9 cellular contexts compared by ENCODE assay signal in the genomic region with DNA sequence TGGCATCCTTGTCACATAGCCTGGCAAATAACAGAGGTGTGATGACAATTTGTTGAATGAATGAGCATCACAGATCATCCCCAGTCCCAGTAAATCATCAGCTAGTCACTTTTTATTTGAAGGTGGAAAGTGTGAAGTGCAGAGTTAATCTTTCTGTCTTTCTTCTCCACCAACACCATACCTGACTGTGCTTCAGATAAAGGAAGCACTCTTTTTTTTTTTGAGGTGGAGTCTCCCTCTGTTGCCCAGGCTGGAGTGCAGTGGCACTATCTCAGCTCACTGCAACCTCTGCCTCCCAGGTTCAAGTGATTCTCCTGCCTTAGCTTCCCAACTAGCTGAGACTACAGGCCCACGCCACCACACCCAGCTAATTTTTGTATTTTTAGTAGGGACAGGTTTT. TPM values are rescaled to one million over a fixed set of nuclear protein-coding genes. Genes with fewer than 3 reads are reported as not detected.
DNase-seq lines count a peak whose midpoint lies in the region; ATAC-seq, FAIRE-seq and TF ChIP-seq lines count a peak whose summit lies in the region.
"Not testable (repeated sequence)": the region's sequence is repeated elsewhere in the genome, so short reads cannot be mapped to it uniquely, and the experiment has no call there.
"Had no signal": no experiment of that assay in that cellular context is flagged by ENCODE, and none has a peak within 500 bp of the region (broad histone marks: within the 10 kb centered on the region; RNA-seq: fewer than 3 reads in every experiment).

No MANE protein-coding gene starts in this region.

- TF ChIP-seq POLR2A in GM12878 (IDR thresholded peaks at IDR 0.05; ENCODE audit: low read depth, low read length), result not testable (repeated sequence)

- TF ChIP-seq CTCF in GM13977 (IDR thresholded peaks at IDR 0.05; ENCODE audit: extremely low read depth, insufficient read depth, missing control alignments), result peak; percentile 8
- TF ChIP-seq CTCF in OCI-LY3 (IDR thresholded peaks at IDR 0.05; ENCODE audit: low read depth, low read length); neural progenitor cell (IDR thresholded peaks at IDR 0.05): not testable (repeated sequence)
- TF ChIP-seq CTCF in GM12878 (IDR thresholded peaks at IDR 0.05 in 2 of 3, conservative IDR thresholded peaks at IDR 0.05 in 1 of 3; ENCODE audit: control insufficient read depth in 2 of 3, extremely low read depth in 1 of 3, insufficient read depth in 1 of 3, low read depth in 3 of 3, low read length in 3 of 3), result 0 out of 6 replicates have a peak, but pooled peaks of 1 of the 3 experiments have one; percentile 3

- not testable (repeated sequence) for H3K27ac ChIP-seq in CD4-positive, CD25-positive, alpha-beta regulatory T cell (ENCODE audit: insufficient read depth, low read length, poor library complexity, severe bottlenecking); neural progenitor cell
- H3K27ac ChIP-seq in OCI-LY3 (ENCODE audit: low read length) (peak overlapping the region; percentile 94), GM12878 (ENCODE audit: control insufficient read depth, insufficient read depth) (peak overlapping the region; percentile 12; the same call in 1 of the 2 replicates)

- H3K27me3 ChIP-seq in CD4-positive, CD25-positive, alpha-beta regulatory T cell (ENCODE audit: control insufficient read depth, insufficient read depth, low read length); OCI-LY3 (ENCODE audit: low read depth, low read length); GM12878 (replicated peaks in 1 of 2; ENCODE audit: control insufficient read depth in 2 of 2, insufficient read depth in 2 of 2, low read length in 1 of 2); neural progenitor cell: not testable (repeated sequence)

- intact Hi-C loops in activated T-helper 1 cell treated with anti-CD3 and anti-CD28 coated beads, Interleukin-12 subunit alpha, Interleukin-12 subunit beta, Interleukin-2, Interleukin-4 antibody, amounts not matched to agents 30 ng/mL and 10 ng/mL and 1 ng/mL, durations not matched to agents 14 hours and 24 hours and 36 hours (cut with micrococcal nuclease); GM12878 (cut with micrococcal nuclease; ENCODE audit: unreplicated experiment): not testable (repeated sequence)

- H3F3A ChIP-seq in neural progenitor cell (ENCODE audit: low read depth), result not testable (repeated sequence)

- POLR2A ChIA-PET in GM12878 (lab: Charles Lee), result interaction anchor here (0.6 to 1.5 kb wide), 8 partner anchors 10 to 276 kb away, joined by 3 to 5 read pairs (median 4); no protein-coding TSS in a partner anchor

- DNase-seq in CD4-positive, CD25-positive, alpha-beta regulatory T cell; GM13977 (ENCODE audit: low spot score); T-helper 2 cell treated with Interferon-gamma antibody and Interleukin-4, amounts not matched to agents 5 μg/mL and 100 μg/mL, for 36 hours (ENCODE audit: low spot score); activated T-helper 1 cell treated with anti-CD3 and anti-CD28 coated beads, Interleukin-12 subunit alpha, Interleukin-12 subunit beta, Interleukin-2, Interleukin-4 antibody, amounts not matched to agents 30 ng/mL and 10 ng/mL and 1 ng/mL, durations not matched to agents 14 hours and 24 hours and 36 hours (ENCODE audit: low spot score); GM12878 (ENCODE audit: low read depth, low spot score); neural progenitor cell (ENCODE audit: low spot score): not testable (repeated sequence)

- not testable (repeated sequence) for H3K36me3 ChIP-seq in CD4-positive, CD25-positive, alpha-beta regulatory T cell (ENCODE audit: control insufficient read depth, insufficient read depth, low read length); GM12878 (ENCODE audit: control insufficient read depth in 2 of 2, insufficient read depth in 2 of 2, low read length in 1 of 2); neural progenitor cell
- H3K36me3 ChIP-seq in OCI-LY3 (replicated peaks; ENCODE audit: low read depth, low read length), result peaks cover 26% of the 10 kb centered on the region

- H3K9ac ChIP-seq in OCI-LY3 (ENCODE audit: low read length), result peak overlapping the region; percentile 19; the same call in 1 of the 2 replicates
- H3K9ac ChIP-seq in GM12878 (ENCODE audit: control insufficient read depth, insufficient read depth, low read length); neural progenitor cell: not testable (repeated sequence)

- SMC1A ChIA-PET in GM12878 (lab: Charles Lee; ENCODE audit: uncharacterized antibody, unreplicated experiment), result interaction anchor here (0.9 to 6.8 kb wide), 24 partner anchors 10 to 286 kb away, joined by 3 to 133 read pairs (median 8); a partner anchor contains a TSS

- peaks cover 41% of the 10 kb centered on the region for H3K79me2 ChIP-seq in OCI-LY3 (ENCODE audit: low read length)
- H3K79me2 ChIP-seq in GM12878 (ENCODE audit: control insufficient read depth, insufficient read depth, low read length); neural progenitor cell (ENCODE audit: low read depth): not testable (repeated sequence)

- CTCF ChIA-PET in GM12878 (lab: Yijun Ruan, JAX), result interaction anchor here (0.6 to 7.0 kb wide), 21 partner anchors 11 to 280 kb away, joined by 3 to 149 read pairs (median 5); a partner anchor contains a TSS

- in situ Hi-C loops in GM13977 (cut with MboI; ENCODE audit: low pct_unique_long_range_greater_than_20kb, low sequenced_read_pairs, unreplicated experiment); GM12878 (cut with MboI): not testable (repeated sequence)

- WGBS in GM12878 (ENCODE audit: insufficient coverage, insufficient replicate concordance, low lambda C conversion rate, missing lambda C conversion rate), result 92% methylated on average over 1 of the region's 1 CpG

- TF ChIP-seq EP300 in GM12878 (IDR thresholded peaks at IDR 0.05; ENCODE audit: borderline replicate concordance in 1 of 2, control insufficient read depth in 1 of 2, low read depth in 2 of 2, low read length in 2 of 2), result not testable (repeated sequence)

- not testable (repeated sequence) for ATAC-seq in CD4-positive, CD25-positive, alpha-beta regulatory T cell (ENCODE audit: low read depth in 2 of 2); GM12878
- peak; percentile 1 for ATAC-seq in HG02678 (IDR thresholded peaks at IDR 0.05; ENCODE audit: unreplicated experiment)

- H3K27me3 Mint-ChIP-seq in CD4-positive, CD25-positive, alpha-beta regulatory T cell; T-helper 2 cell treated with Interferon-gamma antibody and Interleukin-4, amounts not matched to agents 5 μg/mL and 100 μg/mL, for 36 hours (ENCODE audit: low read depth); activated T-helper 1 cell treated with anti-CD3 and anti-CD28 coated beads, Interleukin-12 subunit alpha, Interleukin-12 subunit beta, Interleukin-2, Interleukin-4 antibody, amounts not matched to agents 30 ng/mL and 10 ng/mL and 1 ng/mL, durations not matched to agents 14 hours and 24 hours and 36 hours (ENCODE audit: insufficient read depth); neural progenitor cell (ENCODE audit: insufficient read depth, low read depth): not testable (repeated sequence)

- not testable (repeated sequence) for H3K9me3 Mint-ChIP-seq in CD4-positive, CD25-positive, alpha-beta regulatory T cell; T-helper 2 cell treated with Interferon-gamma antibody and Interleukin-4, amounts not matched to agents 5 μg/mL and 100 μg/mL, for 36 hours; activated T-helper 1 cell treated with anti-CD3 and anti-CD28 coated beads, Interleukin-12 subunit alpha, Interleukin-12 subunit beta, Interleukin-2, Interleukin-4 antibody, amounts not matched to agents 30 ng/mL and 10 ng/mL and 1 ng/mL, durations not matched to agents 14 hours and 24 hours and 36 hours; neural progenitor cell

- H3K4me3 ChIP-seq in CD4-positive, CD25-positive, alpha-beta regulatory T cell (ENCODE audit: low read depth, low read length); GM12878; neural progenitor cell: not testable (repeated sequence)
- H3K4me3 ChIP-seq in OCI-LY3 (ENCODE audit: low read length), result peak overlapping the region; percentile 35

- H2AFZ ChIP-seq in OCI-LY3 (ENCODE audit: low read depth, low read length); GM12878 (ENCODE audit: control insufficient read depth, low read depth, low read length): not testable (repeated sequence)
- H2AFZ ChIP-seq in neural progenitor cell (replicated peaks), result peak overlapping the region; percentile 3

- BruUV-seq in GM12878 (replicated peaks; lab: Mats Ljungman, UMichigan), result not testable (repeated sequence)

- TF ChIP-seq RAD21 in GM12878 (IDR thresholded peaks at IDR 0.05; ENCODE audit: insufficient read depth, low read depth, low read length), result not testable (repeated sequence)

- H4K20me1 ChIP-seq in OCI-LY3 (ENCODE audit: insufficient read depth, low read length); GM12878 (ENCODE audit: control insufficient read depth, insufficient read depth); neural progenitor cell (ENCODE audit: low read depth): not testable (repeated sequence)

- H3K4me1 Mint-ChIP-seq in CD4-positive, CD25-positive, alpha-beta regulatory T cell, result peaks cover 12 to 32% (median 25%) of the 10 kb centered on the region in 4 donors
- peaks cover 50% of the 10 kb centered on the region for H3K4me1 Mint-ChIP-seq in T-helper 2 cell treated with Interferon-gamma antibody and Interleukin-4, amounts not matched to agents 5 μg/mL and 100 μg/mL, for 36 hours (ENCODE audit: low read depth)
- peaks cover 70% of the 10 kb centered on the region for H3K4me1 Mint-ChIP-seq in activated T-helper 1 cell treated with anti-CD3 and anti-CD28 coated beads, Interleukin-12 subunit alpha, Interleukin-12 subunit beta, Interleukin-2, Interleukin-4 antibody, amounts not matched to agents 30 ng/mL and 10 ng/mL and 1 ng/mL, durations not matched to agents 14 hours and 24 hours and 36 hours (ENCODE audit: low read depth)
- not testable (repeated sequence) for H3K4me1 Mint-ChIP-seq in neural progenitor cell

- H3K36me3 Mint-ChIP-seq in CD4-positive, CD25-positive, alpha-beta regulatory T cell; T-helper 2 cell treated with Interferon-gamma antibody and Interleukin-4, amounts not matched to agents 5 μg/mL and 100 μg/mL, for 36 hours (ENCODE audit: low read depth); activated T-helper 1 cell treated with anti-CD3 and anti-CD28 coated beads, Interleukin-12 subunit alpha, Interleukin-12 subunit beta, Interleukin-2, Interleukin-4 antibody, amounts not matched to agents 30 ng/mL and 10 ng/mL and 1 ng/mL, durations not matched to agents 14 hours and 24 hours and 36 hours (ENCODE audit: low read depth); neural progenitor cell: not testable (repeated sequence)

- peak overlapping the region in 2 of 3 donors; percentile 23 to 25 for H3K27ac Mint-ChIP-seq in CD4-positive, CD25-positive, alpha-beta regulatory T cell
- H3K27ac Mint-ChIP-seq in T-helper 2 cell treated with Interferon-gamma antibody and Interleukin-4, amounts not matched to agents 5 μg/mL and 100 μg/mL, for 36 hours, result peak overlapping the region; percentile 7
- peak overlapping the region; percentile 19 for H3K27ac Mint-ChIP-seq in activated T-helper 1 cell treated with anti-CD3 and anti-CD28 coated beads, Interleukin-12 subunit alpha, Interleukin-12 subunit beta, Interleukin-2, Interleukin-4 antibody, amounts not matched to agents 30 ng/mL and 10 ng/mL and 1 ng/mL, durations not matched to agents 14 hours and 24 hours and 36 hours
- H3K27ac Mint-ChIP-seq in neural progenitor cell, result not testable (repeated sequence)

- H3K4me1 ChIP-seq in CD4-positive, CD25-positive, alpha-beta regulatory T cell (ENCODE audit: control insufficient read depth, insufficient read depth, low read length, poor library complexity, severe bottlenecking), result peaks cover 10% of the 10 kb centered on the region
- H3K4me1 ChIP-seq in OCI-LY3 (ENCODE audit: low read length) (peaks cover 60% of the 10 kb centered on the region), GM12878 (ENCODE audit: control insufficient read depth, insufficient read depth, low read length) (peaks cover 35% of the 10 kb centered on the region), neural progenitor cell (peaks cover 16% of the 10 kb centered on the region)

- RAD21 ChIA-PET in GM12878 (lab: Charles Lee; ENCODE audit: unreplicated experiment), result interaction anchor here (0.7 to 5.9 kb wide), 23 partner anchors 10 to 295 kb away, joined by 3 to 75 read pairs (median 5); a partner anchor contains a TSS

- not testable (repeated sequence) for H3K4me3 Mint-ChIP-seq in CD4-positive, CD25-positive, alpha-beta regulatory T cell; T-helper 2 cell treated with Interferon-gamma antibody and Interleukin-4, amounts not matched to agents 5 μg/mL and 100 μg/mL, for 36 hours; activated T-helper 1 cell treated with anti-CD3 and anti-CD28 coated beads, Interleukin-12 subunit alpha, Interleukin-12 subunit beta, Interleukin-2, Interleukin-4 antibody, amounts not matched to agents 30 ng/mL and 10 ng/mL and 1 ng/mL, durations not matched to agents 14 hours and 24 hours and 36 hours; neural progenitor cell

- H3K9me3 ChIP-seq in CD4-positive, CD25-positive, alpha-beta regulatory T cell (ENCODE audit: control insufficient read depth in 2 of 2, low read length in 2 of 2); OCI-LY3 (ENCODE audit: insufficient read depth, low read length); GM12878 (replicated peaks; ENCODE audit: control insufficient read depth, insufficient read depth, low read length); neural progenitor cell (ENCODE audit: low read depth): not testable (repeated sequence)

- peak overlapping the region; percentile 90 for H3K4me2 ChIP-seq in OCI-LY3 (ENCODE audit: low read length)
- H3K4me2 ChIP-seq in GM12878 (ENCODE audit: control insufficient read depth, insufficient read depth), result peak overlapping the region; percentile 45; the same call in 1 of the 2 replicates
- H3K4me2 ChIP-seq in neural progenitor cell, result not testable (repeated sequence)

- not testable (repeated sequence) for FAIRE-seq in GM12878 (lab: Jason Lieb, UNC)

RNA-seq across cellular contexts. Expression of a gene that starts 38.9 kb away (rescaled TPM):
- total RNA-seq in CD4-positive, CD25-positive, alpha-beta regulatory T cell, result 17.4 TPM
- 1 to 10 TPM; 1.4 to 5.1 (median 4.4) TPM for polyA plus RNA-seq in CD4-positive, CD25-positive, alpha-beta regulatory T cell
- 57.3 and 60.4 TPM in 2 replicates for total RNA-seq in activated T-helper 1 cell treated with anti-CD3 and anti-CD28 coated beads, Interleukin-12 subunit alpha, Interleukin-12 subunit beta, Interleukin-2, Interleukin-4 antibody, amounts not matched to agents 30 ng/mL and 10 ng/mL and 1 ng/mL, durations not matched to agents 14 hours and 24 hours and 36 hours
- total RNA-seq in GM12878 (2013; cell fraction: nucleolus; rRNA removed), result 60.0 and 65.9 TPM in 2 replicates
- total RNA-seq in GM12878 (2014; rRNA removed) (16.1 TPM in 2 replicates), GM12878 (2014; rRNA removed; fragmentation: Illumina TruSeq; extraction: Trizol) (21.8 and 23.2 TPM in 2 replicates), GM12878 (2021) (21.3 and 22.4 TPM in 2 replicates), neural progenitor cell (ENCODE audit: low replicate concordance) (3.0 and 3.3 TPM in 2 replicates)
- 16.0 TPM for polyA plus RNA-seq in GM12878 (2011; ENCODE audit: low read depth)
- polyA plus RNA-seq in GM12878 (2011; rRNA removed) (20.3 and 20.7 TPM in 2 replicates), GM12878 (2014; fragmentation: Illumina TruSeq; extraction: Trizol) (25.2 and 32.5 TPM in 2 replicates), GM12878 (2014; fragmentation: Nextera tagmentation; extraction: Ambion mirVana) (10 to 100 TPM in 1 of 2 experiments, 1 to 10 TPM in 1; 7.0 to 10.3 TPM), GM12878 (2014; rRNA removed) (15.5 and 17.9 TPM in 2 replicates), GM12878 (2016; fragmentation: Nextera tagmentation; extraction: Ambion mirVana) (10 to 100 TPM; 24.1 to 29.8 TPM)
- polyA plus RNA-seq in GM12878 (2011; cell fraction: cytosol; rRNA removed), result 17.6 and 27.0 TPM in 2 replicates
- 26.4 and 28.1 TPM in 2 replicates for polyA plus RNA-seq in GM12878 (2011; cell fraction: nucleus; rRNA removed)
- 16.1 and 21.0 TPM in 2 replicates for polyA plus RNA-seq in GM12878 (2012)
- 30.4 and 34.2 TPM in 2 replicates for polyA minus RNA-seq in GM12878 (2011; rRNA and poly(A)+ RNA removed)
- polyA minus RNA-seq in GM12878 (2011; cell fraction: cytosol; rRNA and poly(A)+ RNA removed), result 12.0 and 13.7 TPM in 2 replicates
- 34.0 and 50.9 TPM in 2 replicates for polyA minus RNA-seq in GM12878 (2011; cell fraction: nucleus; rRNA and poly(A)+ RNA removed)
- total RNA-seq: G401 had no signal
